ENCODE assay signal across 1 cellular context in the genomic region with DNA sequence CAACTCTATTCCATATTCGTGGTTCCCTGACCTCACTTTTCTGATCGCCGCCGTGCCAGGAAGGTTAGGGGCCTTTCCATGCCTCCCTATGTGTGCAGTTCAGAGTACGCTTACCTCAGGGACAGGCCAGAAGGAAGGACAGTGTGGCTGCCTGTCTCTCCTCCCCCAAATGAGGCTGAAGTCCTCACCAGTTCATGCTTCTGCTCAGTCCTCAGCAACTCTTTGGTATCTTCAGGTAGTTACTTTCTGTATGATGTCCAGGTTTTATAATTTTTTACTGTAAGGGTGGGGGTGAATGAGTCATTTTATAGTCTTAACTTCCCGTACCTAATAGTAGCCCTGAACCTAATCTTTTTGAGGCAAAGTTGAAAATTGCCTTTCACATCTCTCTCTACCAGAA.
TF ChIP-seq lines count a peak whose summit lies in the region.

No MANE protein-coding gene starts in this region.

TF ChIP-seq in GM23338, 12 proteins besides CTCF, POLR2A, EP300 and RAD21 (continued from another document):
- TF ChIP-seq ZNF462 (CRISPR knock-in tag; IDR thresholded peaks at IDR 0.05) = no peak
